In genomic region chr20:46801003-46801702, GRCh38 we compare ENCODE assay signal across 15 cellular contexts.
DNase-seq lines count a peak whose midpoint lies in the region; ATAC-seq, FAIRE-seq and TF ChIP-seq lines count a peak whose summit lies in the region.
"Had no signal": no experiment of that assay in that cellular context is flagged by ENCODE, and none has a peak within 500 bp of the region (broad histone marks: within the 10 kb centered on the region; RNA-seq: fewer than 3 reads in every experiment).

No MANE protein-coding gene starts in this region.

- H3K36me3 ChIP-seq in IMR-90 (ENCODE audit: control insufficient read depth, insufficient read depth, low read length) (no peaks in the 10 kb centered on the region), GM12878 (ENCODE audit: control insufficient read depth in 2 of 2, insufficient read depth in 2 of 2, low read length in 1 of 2) (no peaks in the 10 kb centered on the region), hepatocyte (replicated peaks; ENCODE audit: insufficient read depth, low read depth) (no peaks in the 10 kb centered on the region), suprapubic skin (no peaks in the 10 kb centered on the region)

- SMC1A ChIA-PET in GM12878 (lab: Charles Lee; ENCODE audit: uncharacterized antibody, unreplicated experiment) = interaction anchor here (0.5 kb wide), 2 partner anchors 103 to 208 kb away, joined by 3 to 4 read pairs; no protein-coding TSS in a partner anchor

- POLR2A ChIA-PET in A549 (lab: Yijun Ruan, JAX) = no interaction called here
- POLR2A ChIA-PET in IMR-90 (lab: Charles Lee; ENCODE audit: unreplicated experiment) = no interaction called here
- POLR2A ChIA-PET in GM12878 (lab: Charles Lee) = no interaction called here

- no peak overlapping the region for H3K4ac ChIP-seq in IMR-90 (ENCODE audit: low read depth, low read length)

- H2AFZ ChIP-seq in IMR-90 (replicated peaks; ENCODE audit: low read length, poor library complexity) (no peak overlapping the region), GM12878 (ENCODE audit: control insufficient read depth, low read depth, low read length) (no peak overlapping the region), hepatocyte (no peak overlapping the region)

- H2BK120ac ChIP-seq in IMR-90 (ENCODE audit: low read depth, low read length) = no peak overlapping the region

- H3K9me3 ChIP-seq in A549 (no peaks in the 10 kb centered on the region), IMR-90 (ENCODE audit: control insufficient read depth, insufficient read depth, low read length) (no peaks in the 10 kb centered on the region; the same call in 1 of the 2 replicates), GM12878 (replicated peaks; ENCODE audit: control insufficient read depth, insufficient read depth, low read length) (no peaks in the 10 kb centered on the region), hepatocyte (ENCODE audit: low read depth) (no peaks in the 10 kb centered on the region), suprapubic skin (no peaks in the 10 kb centered on the region)

- peak in 1 of 2 experiments; percentile 51; a peak in 1 of 6 replicates for ATAC-seq in A549
- ATAC-seq in IMR-90 (ENCODE audit: low read depth) = no peak
- ATAC-seq in GM12878 = no peak
- ATAC-seq in foreskin keratinocyte = peak; percentile 43

- H2AK9ac ChIP-seq in IMR-90 (replicated peaks; ENCODE audit: low read depth, low read length, poor library complexity) = peak overlapping the region; percentile 86

- no peak overlapping the region for H3K27ac ChIP-seq in A549
- no peak overlapping the region for H3K27ac ChIP-seq in IMR-90 (ENCODE audit: insufficient read depth, low read length)
- no peak overlapping the region for H3K27ac ChIP-seq in GM12878 (ENCODE audit: control insufficient read depth, insufficient read depth)
- no peak overlapping the region for H3K27ac ChIP-seq in foreskin keratinocyte
- H3K27ac ChIP-seq in hepatocyte = no peak overlapping the region
- no peak overlapping the region for H3K27ac ChIP-seq in suprapubic skin

- no peak overlapping the region for H2AK5ac ChIP-seq in IMR-90 (ENCODE audit: low read depth, low read length)

- intact Hi-C loops in IMR-90 (cut with micrococcal nuclease) = no loop called here
- intact Hi-C loops in GM12878 (cut with micrococcal nuclease; ENCODE audit: unreplicated experiment) = no loop called here

- no peak for TF ChIP-seq EP300 in A549 (IDR thresholded peaks at IDR 0.05)
- no peak for TF ChIP-seq EP300 in GM12878 (IDR thresholded peaks at IDR 0.05; ENCODE audit: borderline replicate concordance in 1 of 2, control insufficient read depth in 1 of 2, low read depth in 2 of 2, low read length in 2 of 2)
- TF ChIP-seq EP300 in suprapubic skin (IDR thresholded peaks at IDR 0.05) = no peak

- H3K4me1 ChIP-seq in A549 = peaks cover 7% of the 10 kb centered on the region; the same call in 2 of the 3 replicates
- H3K4me1 ChIP-seq in IMR-90 (ENCODE audit: control insufficient read depth, insufficient read depth, low read length) = no peaks in the 10 kb centered on the region
- H3K4me1 ChIP-seq in GM12878 (ENCODE audit: control insufficient read depth, insufficient read depth, low read length) = no peaks in the 10 kb centered on the region
- no peaks in the 10 kb centered on the region for H3K4me1 ChIP-seq in foreskin keratinocyte
- peaks cover 4% of the 10 kb centered on the region for H3K4me1 ChIP-seq in hepatocyte (ENCODE audit: insufficient read depth)
- no peaks in the 10 kb centered on the region for H3K4me1 ChIP-seq in suprapubic skin

- CTCF ChIA-PET in A549 (lab: Yijun Ruan, JAX) (interaction anchor here (0.6 to 1.2 kb wide), 2 partner anchors 13 to 20 kb away, joined by 3 read pairs; no protein-coding TSS in a partner anchor), IMR-90 (lab: Yijun Ruan, JAX) (no interaction called here), GM12878 (lab: Yijun Ruan, JAX) (no interaction called here)

- H2BK20ac ChIP-seq in IMR-90 (ENCODE audit: low read depth, low read length) = no peak overlapping the region

- TF ChIP-seq POLR2A in A549 (IDR thresholded peaks at IDR 0.05; ENCODE audit: low read length) (no peak), IMR-90 (IDR thresholded peaks at IDR 0.05; ENCODE audit: low read depth, low read length) (no peak), GM12878 (IDR thresholded peaks at IDR 0.05; ENCODE audit: low read depth, low read length) (no peak), suprapubic skin (IDR thresholded peaks at IDR 0.05) (no peak)

- no peak overlapping the region for H3K14ac ChIP-seq in IMR-90 (replicated peaks; ENCODE audit: low read depth, low read length)

- 0 out of 3 replicates have a peak overlapping the region, but pooled peaks have one; percentile 9 for H3K4me2 ChIP-seq in A549
- no peak overlapping the region for H3K4me2 ChIP-seq in IMR-90 (ENCODE audit: low read depth, low read length)
- H3K4me2 ChIP-seq in GM12878 (ENCODE audit: control insufficient read depth, insufficient read depth) = no peak overlapping the region
- H3K4me2 ChIP-seq in hepatocyte = no peak overlapping the region

- H3K79me1 ChIP-seq in IMR-90 (ENCODE audit: low read depth in 1 of 2, low read length in 2 of 2) = no peaks in the 10 kb centered on the region

- H3K27me3 ChIP-seq in IMR-90 (ENCODE audit: control insufficient read depth, insufficient read depth, low read length) (peaks cover 54% of the 10 kb centered on the region), GM12878 (replicated peaks in 1 of 2; ENCODE audit: control insufficient read depth in 2 of 2, insufficient read depth in 2 of 2, low read length in 1 of 2) (no peaks in the 10 kb centered on the region; a peak in 1 of 4 replicates), foreskin keratinocyte (peaks cover 14% of the 10 kb centered on the region), hepatocyte (no peaks in the 10 kb centered on the region), suprapubic skin (peaks cover 22% of the 10 kb centered on the region)

- H3K9ac ChIP-seq in IMR-90 (ENCODE audit: low read depth, low read length) = no peak overlapping the region
- no peak overlapping the region for H3K9ac ChIP-seq in GM12878 (ENCODE audit: control insufficient read depth, insufficient read depth, low read length)

- H3K18ac ChIP-seq in IMR-90 (ENCODE audit: low read depth, low read length) = no peak overlapping the region

- H3K4me3 ChIP-seq in A549 (no peak overlapping the region), IMR-90 (ENCODE audit: insufficient read depth, low read depth, low read length) (no peak overlapping the region), GM12878 (no peak overlapping the region), hepatocyte (no peak overlapping the region), suprapubic skin (no peak overlapping the region)

- H3K23ac ChIP-seq in IMR-90 (ENCODE audit: low read depth, low read length) = no peak overlapping the region

- no peak for TF ChIP-seq CTCF in A549 (IDR thresholded peaks at IDR 0.05)
- no peak for TF ChIP-seq CTCF in IMR-90 (conservative IDR thresholded peaks at IDR 0.05; ENCODE audit: low read depth, low read length)
- TF ChIP-seq CTCF in GM12878 (IDR thresholded peaks at IDR 0.05 in 2 of 3, conservative IDR thresholded peaks at IDR 0.05 in 1 of 3; ENCODE audit: control insufficient read depth in 2 of 3, extremely low read depth in 1 of 3, insufficient read depth in 1 of 3, low read depth in 3 of 3, low read length in 3 of 3) = no peak
- TF ChIP-seq CTCF in foreskin keratinocyte (conservative IDR thresholded peaks at IDR 0.05) = no peak
- no peak for TF ChIP-seq CTCF in hepatocyte (IDR thresholded peaks at IDR 0.05; ENCODE audit: poor library complexity)
- TF ChIP-seq CTCF in suprapubic skin (IDR thresholded peaks at IDR 0.05) = no peak

- H3K79me2 ChIP-seq in GM12878 (ENCODE audit: control insufficient read depth, insufficient read depth, low read length) (no peaks in the 10 kb centered on the region), hepatocyte (no peaks in the 10 kb centered on the region)

- H3K56ac ChIP-seq in IMR-90 (ENCODE audit: extremely low read depth, insufficient read depth, low read length) = no peak overlapping the region

- TF ChIP-seq RAD21 in A549 (conservative IDR thresholded peaks at IDR 0.05 in 1 of 2, IDR thresholded peaks at IDR 0.05 in 1 of 2) (no peak), IMR-90 (IDR thresholded peaks at IDR 0.05; ENCODE audit: low read length) (no peak), GM12878 (IDR thresholded peaks at IDR 0.05; ENCODE audit: insufficient read depth, low read depth, low read length) (no peak)

- H4K91ac ChIP-seq in IMR-90 (ENCODE audit: insufficient read depth, low read depth, low read length) = no peak overlapping the region

- no peaks in the 10 kb centered on the region for H3K9me2 ChIP-seq in hepatocyte (replicated peaks; ENCODE audit: insufficient read depth)

- 47% methylated on average over 12 of the region's 12 CpGs for WGBS in A549 (ENCODE audit: missing lambda C conversion rate)
- 83% methylated on average over 1 of the region's 12 CpGs; no CpG with 5 or more reads in 1 of the 2 experiments for WGBS in IMR-90 (ENCODE audit: extremely low coverage in 2 of 2, insufficient read length in 1 of 2), 2 experiments
- WGBS in GM12878 (ENCODE audit: insufficient coverage, insufficient replicate concordance, low lambda C conversion rate, missing lambda C conversion rate) = 29% methylated on average over 12 of the region's 12 CpGs
- WGBS in hepatocyte (ENCODE audit: low lambda C conversion rate, missing lambda C conversion rate) = 65% methylated on average over 12 of the region's 12 CpGs
- 72% methylated on average over 12 of the region's 12 CpGs for WGBS in suprapubic skin

- RAD21 ChIA-PET in GM12878 (lab: Charles Lee; ENCODE audit: unreplicated experiment) = no interaction called here

- FAIRE-seq in A549 (lab: Jason Lieb, UNC) (no peak), GM12878 (lab: Jason Lieb, UNC) (no peak)
- FAIRE-seq: RCC 7860 had no signal

- no peak overlapping the region for H2BK15ac ChIP-seq in IMR-90 (ENCODE audit: low read depth, low read length)

- in situ Hi-C loops in IMR-90 (cut with MboI; ENCODE audit: low sequenced_read_pairs) = no loop called here
- in situ Hi-C loops in GM12878 (cut with MboI) = no loop called here

- no TSS peak for BruUV-seq in IMR-90 (replicated peaks; lab: Mats Ljungman, UMichigan)
- no TSS peak for BruUV-seq in GM12878 (replicated peaks; lab: Mats Ljungman, UMichigan)

- no peaks in the 10 kb centered on the region for H4K20me1 ChIP-seq in IMR-90 (ENCODE audit: insufficient read depth, low read length)
- no peaks in the 10 kb centered on the region for H4K20me1 ChIP-seq in GM12878 (ENCODE audit: control insufficient read depth, insufficient read depth)
- no peaks in the 10 kb centered on the region for H4K20me1 ChIP-seq in hepatocyte (ENCODE audit: insufficient read depth, poor library complexity, severe bottlenecking)

- H2BK5ac ChIP-seq in IMR-90 (ENCODE audit: low read depth, low read length, poor library complexity, severe bottlenecking) = no peak overlapping the region

- dilution Hi-C loops in IMR-90 (cut with HindIII; ENCODE audit: low sequenced_read_pairs, unreplicated experiment) = no loop called here

- no peak overlapping the region for H4K8ac ChIP-seq in IMR-90 (ENCODE audit: low read depth in 2 of 2, low read length in 2 of 2)

- no peak for DNase-seq in A549 (ENCODE audit: low read depth in 1 of 2, low spot score in 1 of 2)
- DNase-seq in IMR-90 = no peak
- no peak for DNase-seq in GM12878 (ENCODE audit: low read depth, low spot score)
- peak; percentile 20 to 56 for DNase-seq in foreskin keratinocyte
- no peak for DNase-seq in hepatocyte (ENCODE audit: low spot score)
- DNase-seq in NCI-H1436 treated with DMSO at 0.1 percent for 48 hours (lab: John Stamatoyannopoulos, UW) = no peak
- DNase-seq in AG20443 (ENCODE audit: low spot score) = no peak
- no peak for DNase-seq in suprapubic skin (ENCODE audit: low spot score in 2 of 2)
- DNase-seq: CD4-positive, alpha-beta memory T cell; H9; NCI-H1048; NCI-H2107; NCI-H748 treated with DMSO at 0.1 percent for 48 hours; SIG-M5 had no signal

- H3K9me1 ChIP-seq in IMR-90 (ENCODE audit: insufficient read depth, low read length) = no peaks in the 10 kb centered on the region

- no peak overlapping the region for H4K5ac ChIP-seq in IMR-90 (ENCODE audit: low read depth, low read length)

Comparison
In these comparisons a context has a peak if more than half of its experiments do, and no peak if none do; other contexts are left out.
1. DNase-seq: peak in foreskin keratinocyte (2 of 2); none in A549 (0 of 2), IMR-90 (single experiment), GM12878 (single experiment), hepatocyte (single experiment), NCI-H1436 treated with DMSO at 0.1 percent for 48 hours (single experiment), AG20443 (single experiment) and suprapubic skin (0 of 2).